18 cellular contexts compared by ENCODE assay signal in the genomic region with DNA sequence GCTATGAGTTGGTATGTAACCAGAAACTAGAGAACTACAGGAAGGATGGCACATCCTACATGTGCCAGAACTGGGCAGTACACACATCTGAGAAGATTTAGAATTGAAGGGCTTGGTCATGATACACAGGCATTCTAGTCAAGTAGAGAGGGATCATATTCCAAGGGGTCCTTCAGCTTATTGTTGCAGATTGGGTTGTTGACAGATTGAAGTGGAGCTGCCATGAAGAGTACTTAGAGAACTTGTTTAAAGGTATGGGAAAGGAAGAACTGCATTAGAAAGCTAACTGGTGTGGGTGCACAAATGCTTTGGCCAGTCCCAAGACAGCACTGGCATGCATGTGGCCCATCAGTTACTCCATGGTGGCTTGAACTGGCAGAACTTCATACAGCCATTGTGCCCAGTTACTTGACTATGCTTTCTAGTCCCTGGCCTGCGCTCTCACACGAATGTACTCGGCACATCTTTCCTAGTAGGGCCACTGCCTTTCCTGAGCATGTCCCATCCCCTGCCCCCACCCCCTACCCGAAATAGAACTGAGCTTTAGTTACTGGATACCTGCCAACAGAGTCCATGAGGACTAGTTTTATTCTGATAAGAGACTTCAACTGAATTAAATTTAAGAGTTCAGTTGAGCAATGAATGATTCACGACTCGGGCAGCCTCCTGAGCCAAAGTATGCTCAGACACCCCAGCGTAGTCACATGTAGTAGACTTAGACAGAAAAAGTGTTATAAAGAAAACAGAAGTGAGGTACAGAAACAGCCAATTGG.
DNase-seq lines count a peak whose midpoint lies in the region; ATAC-seq, FAIRE-seq and TF ChIP-seq lines count a peak whose summit lies in the region.
"Had no signal": no experiment of that assay in that cellular context is flagged by ENCODE, and none has a peak within 500 bp of the region (broad histone marks: within the 10 kb centered on the region; RNA-seq: fewer than 3 reads in every experiment).

No MANE protein-coding gene starts in this region.

- DNase-seq in AG09309 (ENCODE audit: low read depth), result peak; percentile 51
- DNase-seq in MV-4-11 (lab: John Stamatoyannopoulos, UW), result peak; percentile 57
- DNase-seq in bronchial epithelial cell (ENCODE audit: low read depth), result peak; percentile 81
- DNase-seq in hepatic stellate cell (ENCODE audit: low spot score), result peak; percentile 13
- no peak for DNase-seq in GM10248 (ENCODE audit: extremely low spot score)
- DNase-seq in NCI-H524 treated with DMSO at 0.1 percent for 48 hours (lab: John Stamatoyannopoulos, UW), result no peak
- DNase-seq: activated CD4-positive, alpha-beta T cell treated with anti-CD3 and anti-CD28 coated beads, Interleukin-2, amount 50 U/mL, for 1 hour; activated T-cell treated with anti-CD3 and anti-CD28 coated beads, Interleukin-2, amount 50 U/mL, for 48 hours; AML-193; amniotic stem cell; gastrocnemius medialis; KBM-7; substantia nigra had no signal

- peaks cover 1% of the 10 kb centered on the region for H3K27me3 ChIP-seq in bronchial epithelial cell (ENCODE audit: control insufficient read depth, insufficient read depth, low read length)
- H3K27me3 ChIP-seq: gastrocnemius medialis had no signal

- FAIRE-seq in bronchial epithelial cell (lab: Jason Lieb, UNC), result peak; percentile 40
- FAIRE-seq: D721Med, islet of Langerhans had no signal

- CTCF ChIA-PET in GM10248 (lab: Yijun Ruan, JAX), result interaction anchor here (0.8 to 3.7 kb wide), 4 partner anchors 9 to 137 kb away, joined by 3 to 15 read pairs (median 4); no protein-coding TSS in a partner anchor

- no peaks in the 10 kb centered on the region for H3K36me3 ChIP-seq in bronchial epithelial cell (ENCODE audit: control insufficient read depth, insufficient read depth, low read length)
- H3K36me3 ChIP-seq: gastrocnemius medialis had no signal

- TF ChIP-seq CTCF in AG09309 (IDR thresholded peaks at IDR 0.05; ENCODE audit: control insufficient read depth, insufficient read depth, low read depth, low read length, missing control alignments) (no peak), bronchial epithelial cell (IDR thresholded peaks at IDR 0.05; ENCODE audit: insufficient read depth, low read length, severe bottlenecking) (no peak), GM10248 (IDR thresholded peaks at IDR 0.05; ENCODE audit: control extremely low read depth, extremely low read depth, low read depth, missing control alignments) (no peak)

- ATAC-seq in GM21381 (IDR thresholded peaks at IDR 0.05; ENCODE audit: unreplicated experiment) (no peak), GM21529 (IDR thresholded peaks at IDR 0.05; ENCODE audit: unreplicated experiment) (no peak)
- ATAC-seq: gastrocnemius medialis, HCT116 had no signal

- no peak overlapping the region for H3K4me3 ChIP-seq in AG09309 (ENCODE audit: control insufficient read depth, low read depth, low read length)
- H3K4me3 ChIP-seq in bronchial epithelial cell (ENCODE audit: low read depth, low read length), result no peak overlapping the region
- H3K4me3 ChIP-seq: gastrocnemius medialis had no signal

- POLR2A ChIA-PET in GM10248 (lab: Yijun Ruan, JAX), result no interaction called here

Comparison
In these comparisons a context has a peak if more than half of its experiments do, and no peak if none do; other contexts are left out.
1. DNase-seq: peak in AG09309 (single experiment), MV-4-11 (single experiment), bronchial epithelial cell (single experiment) and hepatic stellate cell (single experiment); none in GM10248 (single experiment) and NCI-H524 treated with DMSO at 0.1 percent for 48 hours (single experiment).